In genomic region chr16:22375117-22375962, GRCh38 we compare ENCODE assay signal across 8 cellular contexts. TPM values are rescaled to one million over a fixed set of nuclear protein-coding genes. Genes with fewer than 3 reads are reported as not detected.
A peak's percentile ranks its signal among the peaks of the same experiment; 100 is the strongest.
DNase-seq lines count a peak whose midpoint lies in the region; ATAC-seq and TF ChIP-seq lines count a peak whose summit lies in the region.

No MANE protein-coding gene starts in this region.

- ATAC-seq in activated CD8-positive, alpha-beta memory T cell treated with anti-CD3 and anti-CD28 coated beads, Interleukin-2, amount 10 ng/mL, durations not matched to agents 7 days and 5 days = no peak
- no peak for ATAC-seq in activated B cell treated with CpG ODN at 0.5 μM for 24 hours (ENCODE audit: low read depth)
- no peak for ATAC-seq in stimulated activated effector memory CD8-positive, alpha-beta T cell treated with anti-CD3 and anti-CD28 coated beads, Interleukin-12 subunit alpha, Interleukin-12 subunit beta, amount 100 ng/mL, for 72 hours
- no peak for ATAC-seq in HG03280 (IDR thresholded peaks at IDR 0.05; ENCODE audit: unreplicated experiment)

- H3K4me1 ChIP-seq in iPS DF 6.9 (ENCODE audit: control insufficient read depth, insufficient read depth, low read length) = no peaks in the 10 kb centered on the region

- H3K4me1 Mint-ChIP-seq in activated CD8-positive, alpha-beta memory T cell treated with anti-CD3 and anti-CD28 coated beads, Interleukin-2, amount 10 ng/mL, durations not matched to agents 7 days and 5 days = peaks cover 37% of the 10 kb centered on the region
- peaks cover 21% of the 10 kb centered on the region for H3K4me1 Mint-ChIP-seq in activated B cell treated with CpG ODN at 0.5 μM for 24 hours
- H3K4me1 Mint-ChIP-seq in stimulated activated effector memory CD8-positive, alpha-beta T cell treated with anti-CD3 and anti-CD28 coated beads, Interleukin-12 subunit alpha, Interleukin-12 subunit beta, amount 100 ng/mL, for 72 hours = peaks cover 39% of the 10 kb centered on the region

- no peak overlapping the region for H3K27ac ChIP-seq in iPS DF 6.9 (ENCODE audit: low read length)

- H3K27me3 ChIP-seq in iPS DF 6.9 (ENCODE audit: control insufficient read depth, insufficient read depth, low read length) = no peaks in the 10 kb centered on the region

- no peak for DNase-seq in activated CD8-positive, alpha-beta memory T cell treated with anti-CD3 and anti-CD28 coated beads, Interleukin-2, amount 10 ng/mL, durations not matched to agents 7 days and 5 days
- no peak for DNase-seq in activated CD8-positive, alpha-beta memory T cell treated with anti-CD3 and anti-CD28 coated beads, Interleukin-2, amount 50 U/mL, for 48 hours
- DNase-seq in activated B cell treated with CpG ODN at 0.5 μM for 24 hours (no peak), iPS DF 6.9 (ENCODE audit: low read depth, low spot score) (no peak), Kasumi-1 (lab: John Stamatoyannopoulos, UW) (no peak), NCI-H1048 (lab: John Stamatoyannopoulos, UW) (no peak)
- no peak for DNase-seq in stimulated activated effector memory CD8-positive, alpha-beta T cell treated with anti-CD3 and anti-CD28 coated beads, Interleukin-12 subunit alpha, Interleukin-12 subunit beta, amount 100 ng/mL, for 72 hours (ENCODE audit: low spot score in 2 of 2)

- TF ChIP-seq CTCF in activated B cell treated with CpG ODN at 0.5 μM for 24 hours (IDR thresholded peaks at IDR 0.05) = no peak

- CTCF ChIA-PET in activated CD8-positive, alpha-beta memory T cell treated with anti-CD3 and anti-CD28 coated beads, Interleukin-2, amount 10 ng/mL, durations not matched to agents 7 days and 5 days (lab: Charles Lee) = interaction anchor here (0.7 to 2.2 kb wide), 4 partner anchors 11 to 181 kb away, joined by 3 to 6 read pairs (median 4); no protein-coding TSS in a partner anchor
- CTCF ChIA-PET in activated B cell treated with CpG ODN at 0.5 μM for 24 hours (lab: Charles Lee) = interaction anchor here (1.1 kb wide), 1 partner anchor 1218 kb away, joined by 3 read pairs; no protein-coding TSS in a partner anchor

- H3K9me3 ChIP-seq in iPS DF 6.9 (ENCODE audit: control insufficient read depth, insufficient read depth, low read length) = no peaks in the 10 kb centered on the region

- H3K27me3 Mint-ChIP-seq in activated CD8-positive, alpha-beta memory T cell treated with anti-CD3 and anti-CD28 coated beads, Interleukin-2, amount 10 ng/mL, durations not matched to agents 7 days and 5 days = peaks cover 4% of the 10 kb centered on the region
- no peaks in the 10 kb centered on the region for H3K27me3 Mint-ChIP-seq in activated B cell treated with CpG ODN at 0.5 μM for 24 hours

- H3K4me3 ChIP-seq in iPS DF 6.9 (ENCODE audit: low read length) = peak overlapping the region; percentile 72; the same call in 1 of the 2 replicates

- intact Hi-C loops in activated B cell treated with CpG ODN at 0.5 μM for 24 hours (cut with micrococcal nuclease) = no loop called here

- no peaks in the 10 kb centered on the region for H3K9me3 Mint-ChIP-seq in activated CD8-positive, alpha-beta memory T cell treated with anti-CD3 and anti-CD28 coated beads, Interleukin-2, amount 10 ng/mL, durations not matched to agents 7 days and 5 days (ENCODE audit: low read depth)
- no peaks in the 10 kb centered on the region for H3K9me3 Mint-ChIP-seq in activated B cell treated with CpG ODN at 0.5 μM for 24 hours
- H3K9me3 Mint-ChIP-seq in stimulated activated effector memory CD8-positive, alpha-beta T cell treated with anti-CD3 and anti-CD28 coated beads, Interleukin-12 subunit alpha, Interleukin-12 subunit beta, amount 100 ng/mL, for 72 hours = no peaks in the 10 kb centered on the region

- peak overlapping the region; percentile 76 for H3K27ac Mint-ChIP-seq in activated CD8-positive, alpha-beta memory T cell treated with anti-CD3 and anti-CD28 coated beads, Interleukin-2, amount 10 ng/mL, durations not matched to agents 7 days and 5 days
- H3K27ac Mint-ChIP-seq in activated B cell treated with CpG ODN at 0.5 μM for 24 hours = no peak overlapping the region
- H3K27ac Mint-ChIP-seq in stimulated activated effector memory CD8-positive, alpha-beta T cell treated with anti-CD3 and anti-CD28 coated beads, Interleukin-12 subunit alpha, Interleukin-12 subunit beta, amount 100 ng/mL, for 72 hours = peak overlapping the region; percentile 55

- H3K36me3 Mint-ChIP-seq in activated CD8-positive, alpha-beta memory T cell treated with anti-CD3 and anti-CD28 coated beads, Interleukin-2, amount 10 ng/mL, durations not matched to agents 7 days and 5 days = peaks cover 8% of the 10 kb centered on the region
- H3K36me3 Mint-ChIP-seq in activated B cell treated with CpG ODN at 0.5 μM for 24 hours (ENCODE audit: low read depth) = peaks cover 3% of the 10 kb centered on the region
- H3K36me3 Mint-ChIP-seq in stimulated activated effector memory CD8-positive, alpha-beta T cell treated with anti-CD3 and anti-CD28 coated beads, Interleukin-12 subunit alpha, Interleukin-12 subunit beta, amount 100 ng/mL, for 72 hours = peaks cover 31% of the 10 kb centered on the region

- peak overlapping the region; percentile 93 for H3K4me3 Mint-ChIP-seq in activated CD8-positive, alpha-beta memory T cell treated with anti-CD3 and anti-CD28 coated beads, Interleukin-2, amount 10 ng/mL, durations not matched to agents 7 days and 5 days
- peak overlapping the region; percentile 94 for H3K4me3 Mint-ChIP-seq in activated B cell treated with CpG ODN at 0.5 μM for 24 hours
- peak overlapping the region; percentile 98 for H3K4me3 Mint-ChIP-seq in stimulated activated effector memory CD8-positive, alpha-beta T cell treated with anti-CD3 and anti-CD28 coated beads, Interleukin-12 subunit alpha, Interleukin-12 subunit beta, amount 100 ng/mL, for 72 hours

- WGBS in iPS DF 6.9 (ENCODE audit: insufficient coverage, insufficient read length) = no CpG with 5 or more reads among the region's 28 CpGs

- POLR2A ChIA-PET in activated B cell treated with CpG ODN at 0.5 μM for 24 hours (lab: Charles Lee) = interaction anchor here (0.5 to 0.6 kb wide), 2 partner anchors 61 to 184 kb away, joined by 3 read pairs; no protein-coding TSS in a partner anchor

- no peaks in the 10 kb centered on the region for H3K36me3 ChIP-seq in iPS DF 6.9 (ENCODE audit: control insufficient read depth, insufficient read depth, low read length)

RNA-seq across cellular contexts. Expression of gene CDR2, which starts 0.9 kb away (rescaled TPM):
- 10 to 100 TPM; 42.5 to 49.1 TPM for total RNA-seq in activated CD8-positive, alpha-beta memory T cell treated with anti-CD3 and anti-CD28 coated beads, Interleukin-2, amount 10 ng/mL, durations not matched to agents 7 days and 5 days
- total RNA-seq in activated B cell treated with CpG ODN at 0.5 μM for 24 hours = 6.2 and 6.7 TPM in 2 replicates
